In genomic region chr7:104064969-104065387, GRCh38 we compare ENCODE assay signal across 1 cellular context.
TF ChIP-seq lines count a peak whose summit lies in the region.

No MANE protein-coding gene starts in this region.

TF ChIP-seq in HepG2, 621 proteins besides CTCF, POLR2A, EP300 and RAD21 (continued from another document and continues in another):
- TF ChIP-seq, protein P1, sequence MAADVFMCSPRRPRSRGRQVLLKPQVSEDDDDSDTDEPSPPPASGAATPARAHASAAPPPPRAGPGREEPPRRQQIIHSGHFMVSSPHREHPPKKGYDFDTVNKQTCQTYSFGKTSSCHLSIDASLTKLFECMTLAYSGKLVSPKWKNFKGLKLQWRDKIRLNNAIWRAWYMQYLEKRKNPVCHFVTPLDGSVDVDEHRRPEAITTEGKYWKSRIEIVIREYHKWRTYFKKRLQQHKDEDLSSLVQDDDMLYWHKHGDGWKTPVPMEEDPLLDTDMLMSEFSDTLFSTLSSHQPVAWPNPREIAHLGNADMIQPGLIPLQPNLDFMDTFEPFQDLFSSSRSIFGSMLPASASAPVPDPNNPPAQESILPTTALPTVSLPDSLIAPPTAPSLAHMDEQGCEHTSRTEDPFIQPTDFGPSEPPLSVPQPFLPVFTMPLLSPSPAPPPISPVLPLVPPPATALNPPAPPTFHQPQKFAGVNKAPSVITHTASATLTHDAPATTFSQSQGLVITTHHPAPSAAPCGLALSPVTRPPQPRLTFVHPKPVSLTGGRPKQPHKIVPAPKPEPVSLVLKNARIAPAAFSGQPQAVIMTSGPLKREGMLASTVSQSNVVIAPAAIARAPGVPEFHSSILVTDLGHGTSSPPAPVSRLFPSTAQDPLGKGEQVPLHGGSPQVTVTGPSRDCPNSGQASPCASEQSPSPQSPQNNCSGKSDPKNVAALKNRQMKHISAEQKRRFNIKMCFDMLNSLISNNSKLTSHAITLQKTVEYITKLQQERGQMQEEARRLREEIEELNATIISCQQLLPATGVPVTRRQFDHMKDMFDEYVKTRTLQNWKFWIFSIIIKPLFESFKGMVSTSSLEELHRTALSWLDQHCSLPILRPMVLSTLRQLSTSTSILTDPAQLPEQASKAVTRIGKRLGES (CRISPR knock-in tag; IDR thresholded peaks at IDR 0.05; ENCODE audit: borderline replicate concordance) = no peak
- TF ChIP-seq HNF4A (CRISPR knock-in tag; IDR thresholded peaks at IDR 0.05) = peak; percentile 85
- TF ChIP-seq TBL1XR1 (IDR thresholded peaks at IDR 0.05; ENCODE audit: borderline replicate concordance, low read length, partially characterized antibody) = peak; percentile 43
- TF ChIP-seq SAP130 (CRISPR knock-in tag; IDR thresholded peaks at IDR 0.05; ENCODE audit: low read depth) = peak; percentile 79
- TF ChIP-seq ZNF546 (CRISPR knock-in tag; conservative IDR thresholded peaks at IDR 0.05) = no peak
- peak; percentile 94 for TF ChIP-seq RARA (CRISPR knock-in tag; IDR thresholded peaks at IDR 0.05)
- peak; percentile 86 for TF ChIP-seq HNF4G (IDR thresholded peaks at IDR 0.05; ENCODE audit: borderline replicate concordance, low read depth, low read length)
- no peak for TF ChIP-seq HNF4G (CRISPR knock-in tag; IDR thresholded peaks at IDR 0.05; ENCODE audit: borderline replicate concordance, low read depth)
- no peak for TF ChIP-seq PHF20 (CRISPR knock-in tag; IDR thresholded peaks at IDR 0.05)
- TF ChIP-seq, protein P2, sequence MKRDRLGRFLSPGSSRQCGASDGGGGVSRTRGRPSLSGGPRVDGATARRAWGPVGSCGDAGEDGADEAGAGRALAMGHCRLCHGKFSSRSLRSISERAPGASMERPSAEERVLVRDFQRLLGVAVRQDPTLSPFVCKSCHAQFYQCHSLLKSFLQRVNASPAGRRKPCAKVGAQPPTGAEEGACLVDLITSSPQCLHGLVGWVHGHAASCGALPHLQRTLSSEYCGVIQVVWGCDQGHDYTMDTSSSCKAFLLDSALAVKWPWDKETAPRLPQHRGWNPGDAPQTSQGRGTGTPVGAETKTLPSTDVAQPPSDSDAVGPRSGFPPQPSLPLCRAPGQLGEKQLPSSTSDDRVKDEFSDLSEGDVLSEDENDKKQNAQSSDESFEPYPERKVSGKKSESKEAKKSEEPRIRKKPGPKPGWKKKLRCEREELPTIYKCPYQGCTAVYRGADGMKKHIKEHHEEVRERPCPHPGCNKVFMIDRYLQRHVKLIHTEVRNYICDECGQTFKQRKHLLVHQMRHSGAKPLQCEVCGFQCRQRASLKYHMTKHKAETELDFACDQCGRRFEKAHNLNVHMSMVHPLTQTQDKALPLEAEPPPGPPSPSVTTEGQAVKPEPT (CRISPR knock-in tag; IDR thresholded peaks at IDR 0.05; ENCODE audit: low read depth) = no peak
- no peak for TF ChIP-seq HCFC1 (IDR thresholded peaks at IDR 0.05; ENCODE audit: low read depth, low read length)
- no peak for TF ChIP-seq JARID2 (CRISPR knock-in tag; IDR thresholded peaks at IDR 0.05; ENCODE audit: insufficient replicate concordance)
- no peak for TF ChIP-seq SPEN (CRISPR knock-in tag; IDR thresholded peaks at IDR 0.05; ENCODE audit: low read depth)
- TF ChIP-seq DPF2 (CRISPR knock-in tag; IDR thresholded peaks at IDR 0.05; ENCODE audit: borderline replicate concordance, low read depth) = peak; percentile 97
- peak; percentile 98 for TF ChIP-seq CREM (IDR thresholded peaks at IDR 0.05)
- TF ChIP-seq CREM (CRISPR knock-in tag; IDR thresholded peaks at IDR 0.05) = no peak
- peak; percentile 92 for TF ChIP-seq HNRNPUL1 (IDR thresholded peaks at IDR 0.05; ENCODE audit: low read depth, low read length)
- TF ChIP-seq TEAD3 (CRISPR knock-in tag; optimal IDR thresholded peaks at IDR 0.05; ENCODE audit: borderline replicate concordance) = peak; percentile 93
- no peak for TF ChIP-seq HIC2 (CRISPR knock-in tag; IDR thresholded peaks at IDR 0.05; ENCODE audit: low read depth)
- no peak for TF ChIP-seq ZNF781 (CRISPR knock-in tag; IDR thresholded peaks at IDR 0.05; ENCODE audit: borderline replicate concordance, not compliant biosample characterization)
- no peak for TF ChIP-seq ZNF274 (CRISPR knock-in tag; IDR thresholded peaks at IDR 0.05)
- no peak for TF ChIP-seq ZNF616 (CRISPR knock-in tag; IDR thresholded peaks at IDR 0.05; ENCODE audit: low read depth)
- 0 out of 2 replicates have a peak, but pooled peaks have one; percentile 21 for TF ChIP-seq PBX2 (CRISPR knock-in tag; IDR thresholded peaks at IDR 0.05)
- TF ChIP-seq MBD4 (IDR thresholded peaks at IDR 0.05; ENCODE audit: borderline replicate concordance, low read length) = peak; percentile 99; the same call in 1 of the 2 replicates
- TF ChIP-seq NR2F2 (IDR thresholded peaks at IDR 0.05; ENCODE audit: borderline replicate concordance, low read depth) = peak; percentile 98
- TF ChIP-seq, protein P3, sequence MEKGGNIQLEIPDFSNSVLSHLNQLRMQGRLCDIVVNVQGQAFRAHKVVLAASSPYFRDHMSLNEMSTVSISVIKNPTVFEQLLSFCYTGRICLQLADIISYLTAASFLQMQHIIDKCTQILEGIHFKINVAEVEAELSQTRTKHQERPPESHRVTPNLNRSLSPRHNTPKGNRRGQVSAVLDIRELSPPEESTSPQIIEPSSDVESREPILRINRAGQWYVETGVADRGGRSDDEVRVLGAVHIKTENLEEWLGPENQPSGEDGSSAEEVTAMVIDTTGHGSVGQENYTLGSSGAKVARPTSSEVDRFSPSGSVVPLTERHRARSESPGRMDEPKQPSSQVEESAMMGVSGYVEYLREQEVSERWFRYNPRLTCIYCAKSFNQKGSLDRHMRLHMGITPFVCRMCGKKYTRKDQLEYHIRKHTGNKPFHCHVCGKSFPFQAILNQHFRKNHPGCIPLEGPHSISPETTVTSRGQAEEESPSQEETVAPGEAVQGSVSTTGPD (CRISPR knock-in tag; IDR thresholded peaks at IDR 0.05) = peak; percentile 83; the same call in 1 of the 2 replicates
- no peak for TF ChIP-seq MTA3 (CRISPR knock-in tag; IDR thresholded peaks at IDR 0.05)
- no peak for TF ChIP-seq ZNF430 (CRISPR knock-in tag; IDR thresholded peaks at IDR 0.05)
- TF ChIP-seq KAT7 (CRISPR knock-in tag; IDR thresholded peaks at IDR 0.05; ENCODE audit: borderline replicate concordance) = peak; percentile 66; the same call in 1 of the 2 replicates
- TF ChIP-seq ZNF263 (CRISPR knock-in tag; IDR thresholded peaks at IDR 0.05) = no peak
- 0 out of 2 replicates have a peak, but pooled peaks have one; percentile 22 for TF ChIP-seq ZSCAN29 (CRISPR knock-in tag; conservative IDR thresholded peaks at IDR 0.05)
- TF ChIP-seq ZNF460 (CRISPR knock-in tag; IDR thresholded peaks at IDR 0.05; ENCODE audit: borderline replicate concordance) = no peak
- TF ChIP-seq SATB2 (CRISPR knock-in tag; IDR thresholded peaks at IDR 0.05) = peak; percentile 86; the same call in 1 of the 2 replicates
- peak; percentile 99 for TF ChIP-seq GFI1 (CRISPR knock-in tag; IDR thresholded peaks at IDR 0.05; ENCODE audit: borderline replicate concordance)
- peak; percentile 99 for TF ChIP-seq NCOA2 (CRISPR knock-in tag; IDR thresholded peaks at IDR 0.05)
- TF ChIP-seq GATAD1 (CRISPR knock-in tag; IDR thresholded peaks at IDR 0.05) = peak; percentile 58
- no peak for TF ChIP-seq ZC3H4 (CRISPR knock-in tag; IDR thresholded peaks at IDR 0.05; ENCODE audit: borderline replicate concordance)
- TF ChIP-seq ZSCAN9 (CRISPR knock-in tag; IDR thresholded peaks at IDR 0.05; ENCODE audit: borderline replicate concordance) = 0 out of 2 replicates have a peak, but pooled peaks have one; percentile 25
- TF ChIP-seq FOXA3 (CRISPR knock-in tag; IDR thresholded peaks at IDR 0.05) = peak; percentile 99
- TF ChIP-seq POGZ (CRISPR knock-in tag; IDR thresholded peaks at IDR 0.05) = peak; percentile 83
- TF ChIP-seq BRD4 (CRISPR knock-in tag; IDR thresholded peaks at IDR 0.05) = no peak
- no peak for TF ChIP-seq KLF9 (CRISPR knock-in tag; IDR thresholded peaks at IDR 0.05; ENCODE audit: low read depth)
- no peak for TF ChIP-seq CHD2 (IDR thresholded peaks at IDR 0.05; ENCODE audit: low read depth, low read length)
- TF ChIP-seq SALL2 (CRISPR knock-in tag; IDR thresholded peaks at IDR 0.05) = no peak
- no peak for TF ChIP-seq SMARCE1 (IDR thresholded peaks at IDR 0.05; ENCODE audit: borderline replicate concordance)
- peak; percentile 70; the same call in 1 of the 2 replicates for TF ChIP-seq ARNTL (CRISPR knock-in tag; IDR thresholded peaks at IDR 0.05)
- TF ChIP-seq HOXD1 (CRISPR knock-in tag; IDR thresholded peaks at IDR 0.05) = peak; percentile 94; the same call in 1 of the 2 replicates
- no peak for TF ChIP-seq SYNCRIP (IDR thresholded peaks at IDR 0.05; ENCODE audit: insufficient read depth, low read depth, low read length)
- peak; percentile 57; the same call in 1 of the 2 replicates for TF ChIP-seq DRAP1 (CRISPR knock-in tag; IDR thresholded peaks at IDR 0.05)
- peak; percentile 99 for TF ChIP-seq ZNF503 (CRISPR knock-in tag; IDR thresholded peaks at IDR 0.05)
- peak; percentile 64; the same call in 1 of the 2 replicates for TF ChIP-seq CEBPG (CRISPR knock-in tag; IDR thresholded peaks at IDR 0.05)
- TF ChIP-seq ZNF280B (CRISPR knock-in tag; IDR thresholded peaks at IDR 0.05; ENCODE audit: borderline replicate concordance) = no peak
- peak; percentile 92 for TF ChIP-seq RXRB (CRISPR knock-in tag; IDR thresholded peaks at IDR 0.05; ENCODE audit: borderline replicate concordance)
- TF ChIP-seq NFYB (CRISPR knock-in tag; IDR thresholded peaks at IDR 0.05) = no peak
- TF ChIP-seq RNF219 (CRISPR knock-in tag; IDR thresholded peaks at IDR 0.05) = 0 out of 2 replicates have a peak, but pooled peaks have one; percentile 33
- peak; percentile 80 for TF ChIP-seq MEF2D (CRISPR knock-in tag; IDR thresholded peaks at IDR 0.05)
- peak; percentile 82 for TF ChIP-seq PPARG (CRISPR knock-in tag; conservative IDR thresholded peaks at IDR 0.05)
- 0 out of 2 replicates have a peak, but pooled peaks have one; percentile 21 for TF ChIP-seq ELF1 (CRISPR knock-in tag; IDR thresholded peaks at IDR 0.05)
- TF ChIP-seq HHEX (CRISPR knock-in tag; IDR thresholded peaks at IDR 0.05) = peak; percentile 98
- no peak for TF ChIP-seq THYN1 (CRISPR knock-in tag; IDR thresholded peaks at IDR 0.05; ENCODE audit: borderline replicate concordance, low read depth)
